9 cellular contexts compared by ENCODE assay signal in the genomic region with DNA sequence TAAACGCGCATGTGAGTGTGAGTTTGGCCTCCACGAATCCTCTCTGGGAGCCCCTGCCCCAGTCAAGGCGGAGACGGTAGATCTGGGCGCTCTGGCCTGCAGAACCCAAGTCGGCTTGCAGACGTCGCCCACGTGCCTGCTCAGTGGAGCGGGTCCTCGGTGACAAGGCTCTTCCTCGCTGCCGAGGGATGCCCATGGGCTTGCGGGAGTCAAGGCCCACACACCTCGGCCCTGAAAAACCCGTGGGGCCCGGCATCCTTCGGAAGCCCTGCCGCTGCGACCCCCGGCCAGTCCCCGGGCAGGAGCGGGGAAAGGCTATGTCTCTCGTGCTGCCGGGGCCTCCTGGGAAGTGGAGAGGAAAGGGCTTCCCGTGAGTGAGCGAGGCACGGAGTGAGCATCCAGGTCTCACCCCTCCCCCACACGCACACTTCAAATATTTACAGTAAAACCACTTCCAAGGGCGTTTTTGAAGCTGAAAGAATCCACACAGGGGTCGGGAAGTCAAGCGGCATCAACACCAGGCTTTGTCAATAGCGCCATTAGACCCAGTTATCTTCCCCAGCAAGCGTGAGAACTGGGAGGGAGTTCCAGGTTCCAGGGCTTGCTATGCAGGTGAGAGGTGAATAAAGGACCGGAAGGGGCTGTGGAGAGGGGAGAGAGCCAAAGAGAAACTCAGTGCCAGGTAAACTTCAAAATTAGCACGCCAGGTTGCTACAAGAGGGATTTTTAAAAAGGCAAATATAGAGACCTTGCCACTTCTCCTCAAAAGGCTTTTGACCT. TPM values are rescaled to one million over a fixed set of nuclear protein-coding genes. Genes with fewer than 3 reads are reported as not detected.
DNase-seq lines count a peak whose midpoint lies in the region; ATAC-seq and TF ChIP-seq lines count a peak whose summit lies in the region.
"Had no signal": no experiment of that assay in that cellular context is flagged by ENCODE, and none has a peak within 500 bp of the region (broad histone marks: within the 10 kb centered on the region; RNA-seq: fewer than 3 reads in every experiment).

No MANE protein-coding gene starts in this region.

- in situ Hi-C loops in G401 (cut with HindIII; ENCODE audit: low sequenced_read_pairs), result no loop called here

- no peak for TF ChIP-seq POLR2A in esophagus squamous epithelium (IDR thresholded peaks at IDR 0.05)

- H3K9me3 ChIP-seq in left ventricle myocardium inferior (replicated peaks) (no peaks in the 10 kb centered on the region), esophagus squamous epithelium (no peaks in the 10 kb centered on the region), upper lobe of right lung (no peaks in the 10 kb centered on the region)

- TF ChIP-seq CTCF in left ventricle myocardium inferior (IDR thresholded peaks at IDR 0.05; ENCODE audit: borderline replicate concordance) (no peak), esophagus squamous epithelium (IDR thresholded peaks at IDR 0.05) (no peak), upper lobe of right lung (IDR thresholded peaks at IDR 0.05) (no peak)

- ATAC-seq in left ventricle myocardium superior, result no peak
- no peak for ATAC-seq in upper lobe of right lung

- WGBS in esophagus squamous epithelium, 2 donors, result 6 to 13% methylated on average over 8 to 10 of the region's 37 CpGs

- DNase-seq in left ventricle myocardium inferior (no peak), left ventricle myocardium superior (no peak), NCI-H748 treated with DMSO at 0.1 percent for 48 hours (lab: John Stamatoyannopoulos, UW) (peak; percentile 82), esophagus squamous epithelium (lab: John Stamatoyannopoulos, UW) (no peak), upper lobe of right lung (no peak), NCI-H2107 treated with DMSO at 0.1 percent for 48 hours (lab: John Stamatoyannopoulos, UW; ENCODE audit: unreplicated experiment) (no peak), G401 (ENCODE audit: low spot score) (no peak)
- DNase-seq in effector CD8-positive, alpha-beta T cell (lab: John Stamatoyannopoulos, UW), result no peak
- DNase-seq: foreskin keratinocyte had no signal

- intact Hi-C loops in left ventricle myocardium inferior (cut with micrococcal nuclease), result no loop called here
- intact Hi-C loops in left ventricle myocardium superior (cut with micrococcal nuclease), result no loop called here
- intact Hi-C loops in esophagus squamous epithelium (cut with DNase I), result no loop called here
- intact Hi-C loops in upper lobe of right lung (cut with DNase I), result no loop called here

- H3K27ac ChIP-seq in left ventricle myocardium inferior (replicated peaks), result no peak overlapping the region
- no peak overlapping the region for H3K27ac ChIP-seq in esophagus squamous epithelium
- H3K27ac ChIP-seq in upper lobe of right lung, result no peak overlapping the region
- H3K27ac ChIP-seq: foreskin keratinocyte had no signal

- H3K4me3 ChIP-seq in left ventricle myocardium inferior (peak overlapping the region; percentile 70), esophagus squamous epithelium (peak overlapping the region; percentile 46 to 73 (median 62)), upper lobe of right lung (peak overlapping the region; percentile 56)

- peaks cover 98% of the 10 kb centered on the region for H3K27me3 ChIP-seq in left ventricle myocardium inferior (ENCODE audit: low read depth)
- H3K27me3 ChIP-seq in esophagus squamous epithelium, result peaks cover 18 to 98% (median 39%) of the 10 kb centered on the region in 4 donors
- H3K27me3 ChIP-seq in upper lobe of right lung, result peaks cover 89% of the 10 kb centered on the region

- H3K36me3 ChIP-seq in left ventricle myocardium inferior, result no peaks in the 10 kb centered on the region
- no peaks in the 10 kb centered on the region for H3K36me3 ChIP-seq in esophagus squamous epithelium
- H3K36me3 ChIP-seq in upper lobe of right lung, result no peaks in the 10 kb centered on the region

- H3K4me1 ChIP-seq in left ventricle myocardium inferior (peaks cover 24% of the 10 kb centered on the region), esophagus squamous epithelium (peaks cover 12 to 36% (median 14%) of the 10 kb centered on the region in 3 donors), upper lobe of right lung (peaks cover 13% of the 10 kb centered on the region)
- H3K4me1 ChIP-seq: foreskin keratinocyte had no signal

RNA-seq across cellular contexts. Expression of a gene that starts 1.1 kb away (rescaled TPM):
- total RNA-seq in left ventricle myocardium inferior, result not detected
- total RNA-seq in left ventricle myocardium superior, result not detected
- total RNA-seq in esophagus squamous epithelium, result 1 to 10 TPM in 1 of 4 donors, under 1 TPM in 1, not detected in 2; 0.47 to 1.1 TPM
- 0.93 TPM for total RNA-seq in upper lobe of right lung
- total RNA-seq in G401 (2014; rRNA removed; shearing (Covaris generic)), result 1.0 and 1.6 TPM in 2 replicates
